14 cellular contexts compared by ENCODE assay signal in the genomic region with DNA sequence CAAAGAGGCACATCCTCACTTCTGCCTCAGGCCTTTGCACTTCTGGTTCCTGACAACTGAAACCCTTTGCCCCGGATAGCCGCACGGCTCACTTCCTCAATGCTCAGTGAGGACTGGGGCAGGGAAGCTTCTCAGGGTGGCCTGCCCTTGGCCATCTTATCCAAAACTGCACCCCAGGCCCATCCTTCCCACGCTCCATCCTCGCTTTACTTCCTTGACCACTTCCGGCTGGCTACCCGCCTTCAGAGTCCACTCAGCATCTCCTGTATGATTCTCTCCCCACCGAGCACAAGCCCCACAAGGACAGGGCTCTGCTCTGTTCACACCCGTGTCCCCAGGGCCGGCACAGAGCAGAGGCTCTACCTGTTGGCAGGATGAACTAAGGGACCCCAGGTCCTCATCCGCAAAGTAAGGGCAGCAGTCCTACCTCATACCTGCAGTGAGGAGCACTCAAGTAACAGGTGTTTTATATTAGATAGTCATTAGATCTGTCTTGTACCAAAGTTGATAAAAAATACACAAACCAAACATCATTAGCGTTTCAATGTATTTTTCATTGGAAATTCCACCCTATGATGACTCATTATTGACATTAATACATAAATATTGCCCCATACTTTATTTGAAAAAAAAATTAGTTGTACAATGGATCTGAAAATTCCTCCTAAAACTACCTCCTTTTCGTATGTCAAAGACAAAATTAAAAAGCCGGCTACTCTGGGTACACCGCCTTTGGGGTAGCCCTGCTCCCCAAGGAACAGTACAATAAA. TPM values are rescaled to one million over a fixed set of nuclear protein-coding genes. Genes with fewer than 3 reads are reported as not detected.
A peak's percentile ranks its signal among the peaks of the same experiment; 100 is the strongest.
DNase-seq lines count a peak whose midpoint lies in the region; ATAC-seq and TF ChIP-seq lines count a peak whose summit lies in the region.
"Had no signal": no experiment of that assay in that cellular context is flagged by ENCODE, and none has a peak within 500 bp of the region (broad histone marks: within the 10 kb centered on the region; RNA-seq: fewer than 3 reads in every experiment).

No MANE protein-coding gene starts in this region.

- no peak overlapping the region for H3K4ac ChIP-seq in mesenchymal stem cell (ENCODE audit: low read depth in 1 of 2, low read length in 2 of 2)

- peaks cover 3 to 16% (median 9%) of the 10 kb centered on the region in 3 donors for H3K4me1 Mint-ChIP-seq in CD8-positive, alpha-beta memory T cell

- peaks cover 12% of the 10 kb centered on the region for H3K79me1 ChIP-seq in mesenchymal stem cell (replicated peaks; ENCODE audit: low read length, poor library complexity, severe bottlenecking)

- DNase-seq in Panc1 (ENCODE audit: low read depth, low spot score) (no peak), mesenchymal stem cell (no peak), SHP77 (lab: John Stamatoyannopoulos, UW) (no peak), NCI-H2029 (lab: John Stamatoyannopoulos, UW) (no peak), UCSD-AML1 (lab: John Stamatoyannopoulos, UW; ENCODE audit: unreplicated experiment) (no peak)
- DNase-seq in CD8-positive, alpha-beta memory T cell, result no peak
- DNase-seq: cortex of kidney; KBM-7; NCI-H1930; stimulated activated CD4-positive, alpha-beta T cell treated with anti-CD3 and anti-CD28 coated beads, Interleukin-2, amount 100 ng/mL, for 24 hours; stimulated activated naive CD4-positive, alpha-beta T cell treated with Interleukin-2 at 50 U/mL for 16 hours had no signal

- no peak overlapping the region for H3K23ac ChIP-seq in mesenchymal stem cell (ENCODE audit: low read length in 2 of 2)

- H3K27ac Mint-ChIP-seq in CD8-positive, alpha-beta memory T cell, result peak overlapping the region in 1 of 8 donors; percentile 42

- H3K14ac ChIP-seq in mesenchymal stem cell (ENCODE audit: low read length in 2 of 2), result no peak overlapping the region

- WGBS in mesenchymal stem cell, result 97% methylated on average over 13 of the region's 15 CpGs

- no peak for TF ChIP-seq CTCF in Panc1 (IDR thresholded peaks at IDR 0.05)

- POLR2A ChIA-PET in Panc1 (lab: Charles Lee), result no interaction called here
- POLR2A ChIA-PET in CD8-positive, alpha-beta memory T cell (lab: Charles Lee), result no interaction called here

- H4K8ac ChIP-seq in mesenchymal stem cell (ENCODE audit: low read length), result peak overlapping the region; percentile 48

- H2AK5ac ChIP-seq in mesenchymal stem cell (ENCODE audit: low read length, severe bottlenecking), result no peak overlapping the region

- H3K27ac ChIP-seq in BLaER1 treated with 17β-estradiol and CSF1 and Interleukin-3, amounts not matched to agents 10 nM and 100 nM, result peak overlapping the region in 8 of 11 experiments; percentile 38 to 91 (median 52); a peak in 13 of 22 replicates
- peak overlapping the region; percentile 99 for H3K27ac ChIP-seq in Panc1 (ENCODE audit: low read length)
- H3K27ac ChIP-seq in mesenchymal stem cell (ENCODE audit: low read length, poor library complexity, severe bottlenecking), result no peak overlapping the region
- H3K27ac ChIP-seq in CD8-positive, alpha-beta memory T cell (ENCODE audit: low read depth, low read length), result no peak overlapping the region

- H2AFZ ChIP-seq in mesenchymal stem cell (ENCODE audit: low read depth, low read length), result no peak overlapping the region

- peaks cover 0 to 9% (median 0%) of the 10 kb centered on the region in 11 experiments; a peak in 4 of 22 replicates for H3K9me3 ChIP-seq in BLaER1 treated with 17β-estradiol and CSF1 and Interleukin-3, amounts not matched to agents 10 nM and 100 nM (replicated peaks in 1 of 11)
- H3K9me3 ChIP-seq in Panc1 (ENCODE audit: control insufficient read depth, insufficient read depth, low read depth, low read length) (no peaks in the 10 kb centered on the region), mesenchymal stem cell (ENCODE audit: control insufficient read depth, low read length) (no peaks in the 10 kb centered on the region)
- no peaks in the 10 kb centered on the region for H3K9me3 ChIP-seq in CD8-positive, alpha-beta memory T cell (ENCODE audit: low read length)
- H3K9me3 ChIP-seq: adrenal gland had no signal

- in situ Hi-C loops in Panc1 (cut with HindIII; ENCODE audit: low pct_unique_long_range_greater_than_20kb, low sequenced_read_pairs), result no loop called here

- H4K20me1 ChIP-seq in BLaER1 treated with 17β-estradiol and CSF1 and Interleukin-3, amounts not matched to agents 10 nM and 100 nM, result peaks cover 0 to 30% (median 5%) of the 10 kb centered on the region in 11 experiments; a peak in 14 of 22 replicates

- peak overlapping the region in 4 of 11 experiments; percentile 4 to 47 (median 30); a peak in 3 of 22 replicates for H3K9ac ChIP-seq in BLaER1 treated with 17β-estradiol and CSF1 and Interleukin-3, amounts not matched to agents 10 nM and 100 nM
- no peak overlapping the region for H3K9ac ChIP-seq in mesenchymal stem cell (ENCODE audit: low read length)

- intact Hi-C loops in Panc1 (cut with micrococcal nuclease; ENCODE audit: unreplicated experiment), result no loop called here

- H2BK15ac ChIP-seq in mesenchymal stem cell (ENCODE audit: low read depth, poor library complexity, severe bottlenecking), result no peak overlapping the region

- H3K27me3 Mint-ChIP-seq in CD8-positive, alpha-beta memory T cell, result peaks cover 0 to 2% of the 10 kb centered on the region in 2 donors

- CTCF ChIA-PET in Panc1 (lab: Charles Lee), result no interaction called here
- CTCF ChIA-PET in CD8-positive, alpha-beta memory T cell (lab: Charles Lee), result no interaction called here

- H2BK120ac ChIP-seq in mesenchymal stem cell (ENCODE audit: low read depth, low read length), result no peak overlapping the region

- no peaks in the 10 kb centered on the region for H3K9me3 Mint-ChIP-seq in CD8-positive, alpha-beta memory T cell

- peak overlapping the region; percentile 60 to 95 (median 68) for H3K4me2 ChIP-seq in BLaER1 treated with 17β-estradiol and CSF1 and Interleukin-3, amounts not matched to agents 10 nM and 100 nM
- no peak overlapping the region for H3K4me2 ChIP-seq in mesenchymal stem cell (ENCODE audit: low read length, poor library complexity, severe bottlenecking)

- H3K18ac ChIP-seq in mesenchymal stem cell (ENCODE audit: low read depth in 1 of 2, low read length in 2 of 2), result peak overlapping the region in 1 of 2 experiments; percentile 75

- no peak overlapping the region for H3K4me3 Mint-ChIP-seq in CD8-positive, alpha-beta memory T cell

- peaks cover 0 to 5% (median under 1%) of the 10 kb centered on the region in 3 donors for H3K36me3 Mint-ChIP-seq in CD8-positive, alpha-beta memory T cell

- peaks cover 60 to 86% (median 66%) of the 10 kb centered on the region in 10 experiments for H3K4me1 ChIP-seq in BLaER1 treated with 17β-estradiol and CSF1 and Interleukin-3, amounts not matched to agents 10 nM and 100 nM
- H3K4me1 ChIP-seq in Panc1 (ENCODE audit: control insufficient read depth, insufficient read depth, low read length), result peaks cover 88% of the 10 kb centered on the region
- H3K4me1 ChIP-seq in mesenchymal stem cell (ENCODE audit: control insufficient read depth, insufficient read depth, low read depth, low read length), result peaks cover 35% of the 10 kb centered on the region
- no peaks in the 10 kb centered on the region for H3K4me1 ChIP-seq in CD8-positive, alpha-beta memory T cell (ENCODE audit: insufficient read depth, low read length)

- no TSS peak for BruUV-seq in Panc1 (replicated peaks; lab: Mats Ljungman, UMichigan)

- no peak overlapping the region for H2BK5ac ChIP-seq in mesenchymal stem cell (ENCODE audit: low read depth, low read length, poor library complexity, severe bottlenecking)

- H4K91ac ChIP-seq in mesenchymal stem cell (ENCODE audit: low read length), result no peak overlapping the region

- no peaks in the 10 kb centered on the region for H3K27me3 ChIP-seq in BLaER1 treated with 17β-estradiol and CSF1 and Interleukin-3, amounts not matched to agents 10 nM and 100 nM
- H3K27me3 ChIP-seq in Panc1 (ENCODE audit: control insufficient read depth, insufficient read depth, low read length) (no peaks in the 10 kb centered on the region), mesenchymal stem cell (ENCODE audit: control insufficient read depth in 1 of 2, insufficient read depth in 1 of 2, low read length in 2 of 2) (no peaks in the 10 kb centered on the region)
- no peaks in the 10 kb centered on the region for H3K27me3 ChIP-seq in CD8-positive, alpha-beta memory T cell (ENCODE audit: insufficient read depth, low read length, poor library complexity, severe bottlenecking)
- H3K27me3 ChIP-seq: adrenal gland had no signal

- H3K4me3 ChIP-seq in BLaER1 treated with 17β-estradiol and CSF1 and Interleukin-3, amounts not matched to agents 10 nM and 100 nM, result no peak overlapping the region
- H3K4me3 ChIP-seq in Panc1 (ENCODE audit: low read depth in 2 of 2, low read length in 2 of 2) (no peak overlapping the region), mesenchymal stem cell (ENCODE audit: insufficient read depth in 1 of 2, low read depth in 1 of 2, low read length in 2 of 2) (no peak overlapping the region)
- no peak overlapping the region for H3K4me3 ChIP-seq in CD8-positive, alpha-beta memory T cell (ENCODE audit: low read length)
- H3K4me3 ChIP-seq: adrenal gland had no signal

- H3K36me3 ChIP-seq in BLaER1 treated with 17β-estradiol and CSF1 and Interleukin-3, amounts not matched to agents 10 nM and 100 nM, result peaks cover 0 to 28% (median 9%) of the 10 kb centered on the region in 11 experiments; a peak in 10 of 22 replicates
- no peaks in the 10 kb centered on the region for H3K36me3 ChIP-seq in Panc1 (ENCODE audit: control insufficient read depth, insufficient read depth, low read length)
- peaks cover 0 to 17% of the 10 kb centered on the region in 2 experiments for H3K36me3 ChIP-seq in mesenchymal stem cell (ENCODE audit: control insufficient read depth in 1 of 2, insufficient read depth in 2 of 2, low read depth in 1 of 2, low read length in 2 of 2)
- no peaks in the 10 kb centered on the region for H3K36me3 ChIP-seq in CD8-positive, alpha-beta memory T cell (ENCODE audit: insufficient read depth, low read length)
- H3K36me3 ChIP-seq: adrenal gland had no signal

- H2BK12ac ChIP-seq in mesenchymal stem cell (ENCODE audit: low read length in 2 of 2), result no peak overlapping the region

- ATAC-seq in GM21717 (IDR thresholded peaks at IDR 0.05; ENCODE audit: unreplicated experiment) (peak; percentile 56), Panc1 (no peak)

RNA-seq across cellular contexts. Expression of a gene that starts 35.0 kb away (rescaled TPM):
- 139 TPM for total RNA-seq in Panc1 (2021; ENCODE audit: unreplicated experiment)
- 170 TPM for polyA plus RNA-seq in Panc1 (2012; ENCODE audit: insufficient read length)
- polyA plus RNA-seq in mesenchymal stem cell (2013, experiment 1 of 2), result 78.8 TPM
- polyA plus RNA-seq in mesenchymal stem cell (2013, experiment 2 of 2), result 79.8 TPM
- total RNA-seq in CD8-positive, alpha-beta memory T cell, result 10 to 100 TPM; 20.6 to 21.2 TPM
- 11.2 TPM for polyA plus RNA-seq in CD8-positive, alpha-beta memory T cell

Comparison
In these comparisons a context has a peak if more than half of its experiments do, and no peak if none do; other contexts are left out.
1. H3K27ac ChIP-seq: peak in BLaER1 treated with 17β-estradiol and CSF1 and Interleukin-3, amounts not matched to agents 10 nM and 100 nM (8 of 11) and Panc1 (single experiment); none in mesenchymal stem cell (single experiment) and CD8-positive, alpha-beta memory T cell (single experiment).